In genomic region chr5:59769041-59769360, GRCh38 we compare ENCODE assay signal across 9 cellular contexts.
DNase-seq lines count a peak whose midpoint lies in the region; ATAC-seq lines count a peak whose summit lies in the region.
"Had no signal": no experiment of that assay in that cellular context is flagged by ENCODE, and none has a peak within 500 bp of the region (broad histone marks: within the 10 kb centered on the region; RNA-seq: fewer than 3 reads in every experiment).

No MANE protein-coding gene starts in this region.

- H3K4me3 Mint-ChIP-seq in activated CD4-positive, alpha-beta T cell treated with anti-CD3 and anti-CD28 coated beads for 36 hours, result peak overlapping the region; percentile 58

- ATAC-seq in activated CD4-positive, alpha-beta T cell treated with anti-CD3 and anti-CD28 coated beads for 36 hours, result no peak
- ATAC-seq in left lobe of liver (peak; percentile 29), HG02852 (IDR thresholded peaks at IDR 0.05; ENCODE audit: unreplicated experiment) (no peak)

- H3K27ac Mint-ChIP-seq in activated CD4-positive, alpha-beta T cell treated with anti-CD3 and anti-CD28 coated beads for 36 hours, result no peak overlapping the region
- H3K27ac Mint-ChIP-seq: activated naive CD8-positive, alpha-beta T cell treated with anti-CD3 and anti-CD28 coated beads, Interleukin-2, amount 10 ng/mL, durations not matched to agents 7 days and 5 days had no signal

- H3K4me3 ChIP-seq in adipocyte (ENCODE audit: low read length) (peak overlapping the region; percentile 90), subcutaneous abdominal adipose tissue (ENCODE audit: low read depth in 1 of 5, low read length in 5 of 5) (peak overlapping the region; percentile 80 to 96 (median 81))

- peaks cover 11% of the 10 kb centered on the region for H3K4me1 ChIP-seq in adipocyte (ENCODE audit: control insufficient read depth, insufficient read depth, low read length)
- peaks cover 3 to 25% (median 14%) of the 10 kb centered on the region in 5 donors for H3K4me1 ChIP-seq in subcutaneous abdominal adipose tissue (ENCODE audit: control insufficient read depth in 5 of 5, insufficient read depth in 5 of 5, low read length in 5 of 5)

- H3K27me3 ChIP-seq in adipocyte (replicated peaks; ENCODE audit: control insufficient read depth, insufficient read depth, low read length) (peaks cover 21% of the 10 kb centered on the region), subcutaneous abdominal adipose tissue (ENCODE audit: control insufficient read depth in 5 of 5, insufficient read depth in 4 of 5, low read length in 5 of 5) (peaks cover 0 to 6% (median 4%) of the 10 kb centered on the region in 5 donors)

- H3K36me3 ChIP-seq in adipocyte (ENCODE audit: control insufficient read depth, insufficient read depth, low read length, severe bottlenecking), result no peaks in the 10 kb centered on the region
- no peaks in the 10 kb centered on the region for H3K36me3 ChIP-seq in subcutaneous abdominal adipose tissue (ENCODE audit: control insufficient read depth in 5 of 5, insufficient read depth in 5 of 5, low read length in 5 of 5)

- peaks cover 30% of the 10 kb centered on the region for H3K27me3 Mint-ChIP-seq in activated CD4-positive, alpha-beta T cell treated with anti-CD3 and anti-CD28 coated beads for 36 hours

- intact Hi-C loops in activated CD4-positive, alpha-beta T cell treated with anti-CD3 and anti-CD28 coated beads for 36 hours (cut with DNase I, micrococcal nuclease), result no loop called here

- H3K9me3 ChIP-seq in adipocyte (ENCODE audit: control insufficient read depth, low read length) (no peaks in the 10 kb centered on the region), subcutaneous abdominal adipose tissue (ENCODE audit: control insufficient read depth in 5 of 5, low read length in 5 of 5) (no peaks in the 10 kb centered on the region)

- no peaks in the 10 kb centered on the region for H3K36me3 Mint-ChIP-seq in activated CD4-positive, alpha-beta T cell treated with anti-CD3 and anti-CD28 coated beads for 36 hours (ENCODE audit: low read depth)
- H3K36me3 Mint-ChIP-seq: activated naive CD8-positive, alpha-beta T cell treated with anti-CD3 and anti-CD28 coated beads, Interleukin-2, amount 10 ng/mL, durations not matched to agents 7 days and 5 days had no signal

- no peaks in the 10 kb centered on the region for H3K9me3 Mint-ChIP-seq in activated CD4-positive, alpha-beta T cell treated with anti-CD3 and anti-CD28 coated beads for 36 hours (ENCODE audit: low read depth)
- H3K9me3 Mint-ChIP-seq: activated naive CD8-positive, alpha-beta T cell treated with anti-CD3 and anti-CD28 coated beads, Interleukin-2, amount 10 ng/mL, durations not matched to agents 7 days and 5 days had no signal

- DNase-seq in activated CD4-positive, alpha-beta T cell treated with anti-CD3 and anti-CD28 coated beads for 36 hours, result no peak
- DNase-seq in activated CD4-positive, alpha-beta T cell treated with anti-CD3 and anti-CD28 coated beads for 48 hours, result no peak
- DNase-seq in adipocyte (ENCODE audit: low read depth) (no peak), left lobe of liver (ENCODE audit: low spot score) (no peak), putamen (ENCODE audit: low spot score) (no peak)
- no peak for DNase-seq in stimulated activated CD4-positive, alpha-beta T cell treated with anti-CD3 and anti-CD28 coated beads, Interleukin-15, amount 100 ng/mL, for 24 hours

- H3K9ac ChIP-seq in adipocyte (ENCODE audit: low read length), result peak overlapping the region; percentile 69
- peak overlapping the region in 4 of 5 donors; percentile 20 to 80 (median 72) for H3K9ac ChIP-seq in subcutaneous abdominal adipose tissue (ENCODE audit: low read length in 5 of 5)

- CTCF ChIA-PET in activated CD4-positive, alpha-beta T cell treated with anti-CD3 and anti-CD28 coated beads for 36 hours (lab: Charles Lee), result interaction anchor here (0.9 to 1.4 kb wide), 2 partner anchors 10 to 29 kb away, joined by 3 read pairs; no protein-coding TSS in a partner anchor

- H3K27ac ChIP-seq in subcutaneous abdominal adipose tissue (ENCODE audit: low read depth, low read length), result no peak overlapping the region

- H3K4me1 Mint-ChIP-seq in activated CD4-positive, alpha-beta T cell treated with anti-CD3 and anti-CD28 coated beads for 36 hours, result peaks cover 8% of the 10 kb centered on the region

- POLR2A ChIA-PET in activated CD4-positive, alpha-beta T cell treated with anti-CD3 and anti-CD28 coated beads for 36 hours (lab: Charles Lee), result no interaction called here
